21 cellular contexts compared by ENCODE assay signal in genomic region chr10:45547966-45548513, GRCh38.
"Had no signal": no experiment of that assay in that cellular context is flagged by ENCODE, and none has a peak within 500 bp of the region (broad histone marks: within the 10 kb centered on the region; RNA-seq: fewer than 3 reads in every experiment).

No MANE protein-coding gene starts in this region.

- H3K27ac ChIP-seq: heart left ventricle, testis, tibial nerve, upper lobe of right lung, vagina had no signal

- H3K4me1 Mint-ChIP-seq: nephron progenitor cell had no signal

- H3K9me3 Mint-ChIP-seq: nephron progenitor cell; stimulated activated effector memory CD8-positive, alpha-beta T cell treated with anti-CD3 and anti-CD28 coated beads, Interleukin-12 subunit alpha, Interleukin-12 subunit beta, amount 100 ng/mL, for 72 hours; stimulated activated naive CD8-positive, alpha-beta T cell treated with anti-CD3 and anti-CD28 coated beads, Interleukin-15, amount 100 ng/mL, for 72 hours had no signal

- DNase-seq: cortex of kidney; effector CD8-positive, alpha-beta T cell; foreskin melanocyte; heart left ventricle; hippocampal formation; islet precursor cell; mammary epithelial cell; naive thymus-derived CD4-positive, alpha-beta T cell; nephron progenitor cell; stimulated activated CD4-positive, alpha-beta T cell treated with anti-CD3 and anti-CD28 coated beads, Interleukin-4, amount 100 ng/mL, for 1 hour; stimulated activated CD8-positive, alpha-beta memory T cell treated with anti-CD3 and anti-CD28 coated beads, Interleukin-4, amount 100 ng/mL, for 48 hours; stimulated activated naive CD8-positive, alpha-beta T cell treated with anti-CD3 and anti-CD28 coated beads, Interleukin-15, amount 100 ng/mL, for 72 hours; testis; upper lobe of right lung had no signal

- H3K4me3 ChIP-seq: dorsolateral prefrontal cortex, heart left ventricle, smooth muscle cell, testis, tibial nerve, upper lobe of right lung, vagina had no signal

- H3K4me1 ChIP-seq: testis, upper lobe of right lung, vagina had no signal

- H3K27me3 ChIP-seq: dorsolateral prefrontal cortex, heart left ventricle, testis, tibial nerve, upper lobe of right lung, vagina had no signal

- H3K36me3 ChIP-seq: upper lobe of right lung had no signal

- H3K4me3 Mint-ChIP-seq: naive thymus-derived CD4-positive, alpha-beta T cell; nephron progenitor cell; stimulated activated effector memory CD8-positive, alpha-beta T cell treated with anti-CD3 and anti-CD28 coated beads, Interleukin-12 subunit alpha, Interleukin-12 subunit beta, amount 100 ng/mL, for 72 hours; stimulated activated naive CD8-positive, alpha-beta T cell treated with anti-CD3 and anti-CD28 coated beads, Interleukin-15, amount 100 ng/mL, for 72 hours had no signal

- H3K27ac Mint-ChIP-seq: nephron progenitor cell; stimulated activated effector memory CD8-positive, alpha-beta T cell treated with anti-CD3 and anti-CD28 coated beads, Interleukin-12 subunit alpha, Interleukin-12 subunit beta, amount 100 ng/mL, for 72 hours had no signal

- H3K9me3 ChIP-seq: heart left ventricle, testis, tibial nerve, upper lobe of right lung, vagina had no signal

- ATAC-seq: heart left ventricle; left lobe of liver; naive thymus-derived CD4-positive, alpha-beta T cell; right cardiac atrium; stimulated activated effector memory CD8-positive, alpha-beta T cell treated with anti-CD3 and anti-CD28 coated beads, Interleukin-12 subunit alpha, Interleukin-12 subunit beta, amount 100 ng/mL, for 72 hours; stimulated activated naive CD8-positive, alpha-beta T cell treated with anti-CD3 and anti-CD28 coated beads, Interleukin-15, amount 100 ng/mL, for 72 hours; upper lobe of right lung had no signal

- H3K36me3 Mint-ChIP-seq: stimulated activated effector memory CD8-positive, alpha-beta T cell treated with anti-CD3 and anti-CD28 coated beads, Interleukin-12 subunit alpha, Interleukin-12 subunit beta, amount 100 ng/mL, for 72 hours had no signal

- H3K27me3 Mint-ChIP-seq: naive thymus-derived CD4-positive, alpha-beta T cell; stimulated activated naive CD8-positive, alpha-beta T cell treated with anti-CD3 and anti-CD28 coated beads, Interleukin-15, amount 100 ng/mL, for 72 hours had no signal
